In the genomic region with DNA sequence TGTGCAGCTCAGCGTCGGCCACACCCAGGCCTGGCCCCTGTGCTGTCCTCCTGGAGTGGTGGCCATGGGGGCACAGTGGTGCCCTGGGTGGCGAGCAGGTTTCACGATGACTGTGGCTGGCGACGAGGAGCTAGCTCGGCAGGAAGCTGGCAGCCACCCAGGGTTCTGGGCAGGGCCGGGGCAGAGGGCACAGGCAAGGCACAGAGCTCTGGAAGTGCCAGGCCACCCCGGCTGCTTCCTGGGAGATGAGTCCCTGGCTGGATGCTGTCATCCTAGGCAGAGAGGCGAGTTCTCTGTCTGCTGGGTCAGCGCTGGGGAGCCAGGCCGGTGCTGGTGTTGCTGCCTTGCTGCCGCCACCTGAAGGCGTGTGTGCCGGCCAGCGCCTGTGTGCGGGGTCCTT, we compare ENCODE assay signal across 10 cellular contexts. TPM values are rescaled to one million over a fixed set of nuclear protein-coding genes. Genes with fewer than 3 reads are reported as not detected.
DNase-seq lines count a peak whose midpoint lies in the region; ATAC-seq, FAIRE-seq and TF ChIP-seq lines count a peak whose summit lies in the region.
"Had no signal": no experiment of that assay in that cellular context is flagged by ENCODE, and none has a peak within 500 bp of the region (broad histone marks: within the 10 kb centered on the region; RNA-seq: fewer than 3 reads in every experiment).

No MANE protein-coding gene starts in this region.

- no peak overlapping the region for H3K4me3 ChIP-seq in right cardiac atrium (ENCODE audit: low read length)
- no peak overlapping the region for H3K4me3 ChIP-seq in small intestine (ENCODE audit: low read depth in 1 of 2, low read length in 2 of 2)

- peaks cover 8% of the 10 kb centered on the region for H3K27me3 Mint-ChIP-seq in activated CD4-positive, alpha-beta memory T cell treated with anti-CD3 and anti-CD28 coated beads, Interleukin-2, amount 10 ng/mL, durations not matched to agents 7 days and 5 days
- no peaks in the 10 kb centered on the region for H3K27me3 Mint-ChIP-seq in activated CD8-positive, alpha-beta T cell treated with anti-CD3 and anti-CD28 coated beads for 36 hours

- H3K4me1 ChIP-seq in right cardiac atrium (ENCODE audit: control insufficient read depth, insufficient read depth, low read length) (peaks cover 62% of the 10 kb centered on the region), small intestine (ENCODE audit: control insufficient read depth in 2 of 2, insufficient read depth in 1 of 2, low read depth in 1 of 2, low read length in 1 of 2) (peaks cover 17 to 29% of the 10 kb centered on the region in 2 donors)

- no peak for TF ChIP-seq CTCF in activated CD8-positive, alpha-beta T cell treated with anti-CD3 and anti-CD28 coated beads for 36 hours (IDR thresholded peaks at IDR 0.05)

- no peaks in the 10 kb centered on the region for H3K36me3 ChIP-seq in small intestine (ENCODE audit: control insufficient read depth in 2 of 2, insufficient read depth in 2 of 2, low read length in 2 of 2)

- WGBS in right cardiac atrium, result 38% methylated on average over 17 of the region's 17 CpGs
- WGBS in small intestine, 3 donors, result 6 to 39% (median 15%) methylated on average over 17 of the region's 17 CpGs

- H3K27ac Mint-ChIP-seq in activated CD4-positive, alpha-beta memory T cell treated with anti-CD3 and anti-CD28 coated beads, Interleukin-2, amount 10 ng/mL, durations not matched to agents 7 days and 5 days, result no peak overlapping the region
- no peak overlapping the region for H3K27ac Mint-ChIP-seq in activated CD8-positive, alpha-beta T cell treated with anti-CD3 and anti-CD28 coated beads for 36 hours

- POLR2A ChIA-PET in activated CD4-positive, alpha-beta memory T cell treated with anti-CD3 and anti-CD28 coated beads, Interleukin-2, amount 10 ng/mL, durations not matched to agents 7 days and 5 days (lab: Charles Lee), result interaction anchor here (3.2 kb wide), 1 partner anchor 18 kb away, joined by 9 read pairs; no protein-coding TSS in a partner anchor
- POLR2A ChIA-PET in activated CD8-positive, alpha-beta T cell treated with anti-CD3 and anti-CD28 coated beads for 36 hours (lab: Charles Lee), result interaction anchor here (0.6 to 1.6 kb wide), 3 partner anchors 19 to 28 kb away, joined by 3 to 6 read pairs (median 3); no protein-coding TSS in a partner anchor

- no peak for FAIRE-seq in small intestine (lab: Jason Lieb, UNC)

- H3K9me3 ChIP-seq in right cardiac atrium (ENCODE audit: control insufficient read depth, low read length), result no peaks in the 10 kb centered on the region
- no peaks in the 10 kb centered on the region for H3K9me3 ChIP-seq in small intestine (ENCODE audit: control insufficient read depth, low read depth)

- intact Hi-C loops in right cardiac atrium (cut with DNase I), result loop anchor here in 1 of 4 donors (5.0 kb wide), 1 partner anchor 54 kb away; no protein-coding TSS in a partner anchor
- intact Hi-C loops in activated CD8-positive, alpha-beta T cell treated with anti-CD3 and anti-CD28 coated beads for 36 hours (cut with micrococcal nuclease), result loop anchor here (5.0 kb wide), 1 partner anchor 59 kb away; no protein-coding TSS in a partner anchor

- H3K27ac ChIP-seq in right cardiac atrium (ENCODE audit: low read length) (no peak overlapping the region), small intestine (ENCODE audit: low read depth in 1 of 2, low read length in 1 of 2) (peak overlapping the region; percentile 79 to 94)

- ATAC-seq in right cardiac atrium, result no peak
- ATAC-seq in activated CD8-positive, alpha-beta T cell treated with anti-CD3 and anti-CD28 coated beads for 36 hours, result no peak

- no peak overlapping the region for H3K4me3 Mint-ChIP-seq in activated CD4-positive, alpha-beta memory T cell treated with anti-CD3 and anti-CD28 coated beads, Interleukin-2, amount 10 ng/mL, durations not matched to agents 7 days and 5 days
- H3K4me3 Mint-ChIP-seq in activated CD8-positive, alpha-beta T cell treated with anti-CD3 and anti-CD28 coated beads for 36 hours, result no peak overlapping the region

- H3K9me3 Mint-ChIP-seq in activated CD4-positive, alpha-beta memory T cell treated with anti-CD3 and anti-CD28 coated beads, Interleukin-2, amount 10 ng/mL, durations not matched to agents 7 days and 5 days, result no peaks in the 10 kb centered on the region
- H3K9me3 Mint-ChIP-seq in activated CD8-positive, alpha-beta T cell treated with anti-CD3 and anti-CD28 coated beads for 36 hours, result no peaks in the 10 kb centered on the region

- H3K4me1 Mint-ChIP-seq in activated CD4-positive, alpha-beta memory T cell treated with anti-CD3 and anti-CD28 coated beads, Interleukin-2, amount 10 ng/mL, durations not matched to agents 7 days and 5 days, result peaks cover 20% of the 10 kb centered on the region
- peaks cover 19% of the 10 kb centered on the region for H3K4me1 Mint-ChIP-seq in activated CD8-positive, alpha-beta T cell treated with anti-CD3 and anti-CD28 coated beads for 36 hours (ENCODE audit: low read depth)

- H3K27me3 ChIP-seq in right cardiac atrium (ENCODE audit: control insufficient read depth, insufficient read depth) (no peaks in the 10 kb centered on the region), small intestine (ENCODE audit: control insufficient read depth in 2 of 2, insufficient read depth in 2 of 2, low read length in 2 of 2) (no peaks in the 10 kb centered on the region)

- CTCF ChIA-PET in activated CD4-positive, alpha-beta memory T cell treated with anti-CD3 and anti-CD28 coated beads, Interleukin-2, amount 10 ng/mL, durations not matched to agents 7 days and 5 days (lab: Charles Lee), result interaction anchor here (1.4 kb wide), 1 partner anchor 65 kb away, joined by 6 read pairs; no protein-coding TSS in a partner anchor
- CTCF ChIA-PET in activated CD8-positive, alpha-beta T cell treated with anti-CD3 and anti-CD28 coated beads for 36 hours (lab: Charles Lee), result interaction anchor here (1.4 to 2.5 kb wide), 2 partner anchors 14 to 65 kb away, joined by 3 to 11 read pairs; no protein-coding TSS in a partner anchor

- H3K36me3 Mint-ChIP-seq in activated CD4-positive, alpha-beta memory T cell treated with anti-CD3 and anti-CD28 coated beads, Interleukin-2, amount 10 ng/mL, durations not matched to agents 7 days and 5 days (ENCODE audit: low read depth), result no peaks in the 10 kb centered on the region
- H3K36me3 Mint-ChIP-seq in activated CD8-positive, alpha-beta T cell treated with anti-CD3 and anti-CD28 coated beads for 36 hours (ENCODE audit: low read depth), result no peaks in the 10 kb centered on the region

- DNase-seq in DMS79 treated with DMSO at 0.1 percent for 48 hours (lab: John Stamatoyannopoulos, UW) (peak; percentile 6), SW480 (ENCODE audit: low spot score) (peak; percentile 60), right cardiac atrium (peak; percentile 74 to 87 (median 87)), small intestine (peak; percentile 96), inferior parietal cortex (ENCODE audit: extremely low spot score) (no peak), NCI-H1105 (lab: John Stamatoyannopoulos, UW) (no peak)
- no peak for DNase-seq in activated CD4-positive, alpha-beta memory T cell treated with anti-CD3 and anti-CD28 coated beads, Interleukin-2, amount 10 ng/mL, durations not matched to agents 7 days and 5 days
- no peak for DNase-seq in activated CD8-positive, alpha-beta T cell treated with anti-CD3 and anti-CD28 coated beads for 36 hours
- DNase-seq: activated CD4-positive, CD25-positive, alpha-beta regulatory T cell treated with anti-CD3 and anti-CD28 coated beads, Interleukin-2, amount 50 U/mL, for 72 hours; NCI-H2171 treated with DMSO at 0.1 percent for 48 hours had no signal

RNA-seq across cellular contexts. Expression of gene RXRA, which starts 51.7 kb away (rescaled TPM):
- 10 to 100 TPM; 48.1 to 72.3 (median 61.7) TPM for total RNA-seq in right cardiac atrium
- polyA plus RNA-seq in right cardiac atrium (66.0 TPM), small intestine (10 to 100 TPM; 30.8 to 48.3 (median 34.7) TPM)
- 1 to 10 TPM; 7.0 to 7.8 TPM for total RNA-seq in activated CD4-positive, alpha-beta memory T cell treated with anti-CD3 and anti-CD28 coated beads, Interleukin-2, amount 10 ng/mL, durations not matched to agents 7 days and 5 days
- 10 to 100 TPM; 23.2 to 23.8 TPM for total RNA-seq in activated CD8-positive, alpha-beta T cell treated with anti-CD3 and anti-CD28 coated beads for 36 hours

Comparison
In these comparisons a context has a peak if more than half of its experiments do, and no peak if none do; other contexts are left out.
1. DNase-seq: peak in DMS79 treated with DMSO at 0.1 percent for 48 hours (single experiment), SW480 (single experiment), right cardiac atrium (3 of 3) and small intestine (single experiment); none in inferior parietal cortex (single experiment), activated CD4-positive, alpha-beta memory T cell treated with anti-CD3 and anti-CD28 coated beads, Interleukin-2, amount 10 ng/mL, durations not matched to agents 7 days and 5 days (single experiment), activated CD8-positive, alpha-beta T cell treated with anti-CD3 and anti-CD28 coated beads for 36 hours (single experiment) and NCI-H1105 (single experiment).